8 cellular contexts compared by ENCODE assay signal in the genomic region with DNA sequence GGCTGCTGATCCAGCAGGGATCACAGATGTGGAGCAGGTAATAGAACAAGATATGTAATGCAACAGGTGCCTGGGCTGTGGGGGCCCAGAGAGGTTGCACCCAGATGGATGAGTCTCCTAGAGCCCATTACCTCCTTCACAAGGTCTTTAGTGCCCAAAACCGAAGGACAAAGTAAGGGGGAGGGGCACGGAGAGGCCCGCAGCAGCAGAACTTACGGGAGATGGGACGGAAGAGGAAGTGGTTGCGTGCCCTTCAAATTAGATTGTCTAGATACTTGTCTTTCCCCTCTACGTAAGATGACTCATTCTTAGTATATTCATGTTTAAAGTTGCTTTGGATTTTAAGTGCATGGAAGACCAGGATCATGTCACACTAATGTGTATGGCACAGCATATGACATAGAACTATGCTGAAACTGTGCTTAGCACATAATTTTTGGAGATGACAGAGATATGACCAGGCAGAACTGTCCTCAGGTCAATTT. TPM values are rescaled to one million over a fixed set of nuclear protein-coding genes. Genes with fewer than 3 reads are reported as not detected.
DNase-seq lines count a peak whose midpoint lies in the region; ATAC-seq and TF ChIP-seq lines count a peak whose summit lies in the region.

No MANE protein-coding gene starts in this region.

- peaks cover 0 to 11% (median 0%) of the 10 kb centered on the region in 3 donors for H3K4me1 ChIP-seq in gastroesophageal sphincter

- TF ChIP-seq CTCF in gastroesophageal sphincter (IDR thresholded peaks at IDR 0.05), result no peak

- no peaks in the 10 kb centered on the region for H3K9me3 ChIP-seq in gastroesophageal sphincter

- no peaks in the 10 kb centered on the region for H3K27me3 ChIP-seq in gastroesophageal sphincter

- H3K36me3 ChIP-seq in gastroesophageal sphincter, result no peaks in the 10 kb centered on the region

- H3K27ac ChIP-seq in gastroesophageal sphincter, result no peak overlapping the region

- TF ChIP-seq EP300 in gastroesophageal sphincter (IDR thresholded peaks at IDR 0.05), result no peak

- 57 to 67% methylated on average over 5 to 7 of the region's 7 CpGs for WGBS in gastroesophageal sphincter (ENCODE audit: low coverage in 1 of 2), 2 donors

- ATAC-seq in gastroesophageal sphincter, result peak; percentile 7

- peak; percentile 41 for DNase-seq in DMS53 treated with DMSO at 0.1 percent for 48 hours (lab: John Stamatoyannopoulos, UW; ENCODE audit: unreplicated experiment)
- DNase-seq in HCEC 1CT, result peak; percentile 77
- DNase-seq in NAMALWA (ENCODE audit: low spot score), result peak; percentile 54
- DNase-seq in activated CD8-positive, alpha-beta memory T cell treated with anti-CD3 and anti-CD28 coated beads for 4 hours (ENCODE audit: low read depth in 2 of 2), result peak; percentile 31 to 44
- peak in 2 of 3 experiments; percentile 36 to 49 for DNase-seq in stimulated activated CD4-positive, alpha-beta T cell treated with anti-CD3 and anti-CD28 coated beads, TNF-alpha, amount 100 ng/mL, for 4 hours (ENCODE audit: low read depth in 3 of 3)
- no peak for DNase-seq in NCI-H345 treated with DMSO at 0.1 percent for 48 hours (lab: John Stamatoyannopoulos, UW; ENCODE audit: unreplicated experiment)
- no peak for DNase-seq in NCI-H2081 (lab: John Stamatoyannopoulos, UW)

- TF ChIP-seq POLR2A in gastroesophageal sphincter (IDR thresholded peaks at IDR 0.05), result no peak

- H3K4me3 ChIP-seq in gastroesophageal sphincter, result no peak overlapping the region

RNA-seq across cellular contexts. Expression of gene MRPS31, which starts 5.7 kb away (rescaled TPM):
- total RNA-seq in gastroesophageal sphincter, result 10 to 100 TPM; 13.8 to 25.3 (median 15.8) TPM

RNA-seq across cellular contexts. Expression of gene SLC25A15, which starts 12.7 kb away (rescaled TPM):
- total RNA-seq in gastroesophageal sphincter, result 10 to 100 TPM in 1 of 4 donors, 1 to 10 TPM in 3; 1.8 to 14.4 (median 3.0) TPM

Comparison
In these comparisons a context has a peak if more than half of its experiments do, and no peak if none do; other contexts are left out.
1. DNase-seq: peak in DMS53 treated with DMSO at 0.1 percent for 48 hours (single experiment), HCEC 1CT (single experiment), NAMALWA (single experiment), activated CD8-positive, alpha-beta memory T cell treated with anti-CD3 and anti-CD28 coated beads for 4 hours (2 of 2) and stimulated activated CD4-positive, alpha-beta T cell treated with anti-CD3 and anti-CD28 coated beads, TNF-alpha, amount 100 ng/mL, for 4 hours (2 of 3); none in NCI-H345 treated with DMSO at 0.1 percent for 48 hours (single experiment) and NCI-H2081 (0 of 2).